In the genomic region with DNA sequence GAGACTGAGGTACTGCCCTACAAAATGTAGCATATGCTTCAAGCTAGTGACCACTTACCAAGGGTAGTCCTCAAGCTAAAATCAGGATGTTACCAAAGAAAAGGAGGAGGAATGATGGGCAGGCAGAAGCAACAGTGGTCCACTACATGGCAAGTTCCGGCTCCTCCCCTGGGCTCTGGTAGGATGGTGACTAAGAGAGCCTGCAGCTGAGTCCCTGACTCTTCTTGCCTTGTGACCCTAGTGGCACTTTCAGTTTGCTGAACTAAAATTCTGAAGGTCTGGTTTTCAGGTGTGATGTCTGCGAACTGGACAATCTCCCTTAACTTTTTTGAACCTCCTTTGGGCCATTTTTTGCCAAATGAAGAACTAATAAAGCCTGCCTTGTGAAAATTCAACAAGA, we compare ENCODE assay signal across 33 cellular contexts.
"Had no signal": no experiment of that assay in that cellular context is flagged by ENCODE, and none has a peak within 500 bp of the region (broad histone marks: within the 10 kb centered on the region; RNA-seq: fewer than 3 reads in every experiment).

No MANE protein-coding gene starts in this region.

- H3K9me3 ChIP-seq: adrenal gland, body of pancreas, breast epithelium had no signal

- H3K4me3 ChIP-seq: adrenal gland, body of pancreas, breast epithelium had no signal

- H3K27me3 ChIP-seq: adrenal gland, brain microvascular endothelial cell had no signal

- H3K4me1 ChIP-seq: adrenal gland, body of pancreas, breast epithelium had no signal

- ATAC-seq: activated CD4-positive, alpha-beta T cell treated with anti-CD3 and anti-CD28 coated beads for 36 hours; activated CD4-positive, CD25-positive, alpha-beta regulatory T cell treated with anti-CD3 and anti-CD28 coated beads, Interleukin-2, amount 50 U/mL, for 24 hours; activated CD8-positive, alpha-beta T cell treated with anti-CD3 and anti-CD28 coated beads for 36 hours; activated naive CD4-positive, alpha-beta T cell treated with anti-CD3 and anti-CD28 coated beads, Interleukin-2, amount 50 U/mL, for 72 hours; activated T-cell treated with anti-CD3 and anti-CD28 coated beads, Interleukin-2, amount 50 U/mL, for 4 hours; activated T-helper 17 cell treated with anti-CD3 and anti-CD28 coated beads, Interleukin-2, amount 50 U/mL, for 72 hours; body of pancreas; WTC11 had no signal

- DNase-seq: activated CD4-positive, alpha-beta memory T cell treated with anti-CD3 and anti-CD28 coated beads for 36 hours; activated CD4-positive, alpha-beta T cell treated with anti-CD3 and anti-CD28 coated beads for 1 hour; activated CD4-positive, alpha-beta T cell treated with anti-CD3 and anti-CD28 coated beads for 36 hours; activated CD4-positive, alpha-beta T cell treated with anti-CD3 and anti-CD28 coated beads for 48 hours; activated CD4-positive, alpha-beta T cell treated with anti-CD3 and anti-CD28 coated beads, Interleukin-2, amount 10 ng/mL, durations not matched to agents 7 days and 5 days; activated CD4-positive, CD25-positive, alpha-beta regulatory T cell; activated CD8-positive, alpha-beta memory T cell treated with anti-CD3 and anti-CD28 coated beads, Interleukin-2, amount 50 U/mL, for 4 hours; activated CD8-positive, alpha-beta T cell treated with anti-CD3 and anti-CD28 coated beads for 36 hours; activated effector memory CD4-positive, alpha-beta T cell treated with anti-CD3 and anti-CD28 coated beads, Interleukin-2, amount 50 U/mL, for 16 hours; activated gamma-delta T cell treated with Interleukin-2 at 50 U/mL for 16 hours; activated naive CD4-positive, alpha-beta T cell; activated naive CD4-positive, alpha-beta T cell treated with anti-CD3 and anti-CD28 coated beads for 36 hours; activated naive CD4-positive, alpha-beta T cell treated with anti-CD3 and anti-CD28 coated beads, Interleukin-2, amount 50 U/mL, for 16 hours; activated naive CD8-positive, alpha-beta T cell treated with anti-CD3 and anti-CD28 coated beads for 36 hours; activated T-cell treated with anti-CD3 and anti-CD28 coated beads for 4 hours; activated T-cell treated with anti-CD3 and anti-CD28 coated beads, Interleukin-2, amount 50 U/mL, for 1 hour; activated T-cell treated with anti-CD3 and anti-CD28 coated beads, Interleukin-2, amount 50 U/mL, for 4 hours; activated T-cell treated with anti-CD3 and anti-CD28 coated beads, Interleukin-2, amount 50 U/mL, for 72 hours; adrenal gland; amniotic stem cell; aorta; body of pancreas; brain microvascular endothelial cell; central memory CD4-positive, alpha-beta T cell; T-helper 1 cell; T-helper 2 cell; T-helper 9 cell; WERI-Rb-1 had no signal

- H3K36me3 ChIP-seq: adrenal gland, brain microvascular endothelial cell, breast epithelium, WERI-Rb-1 had no signal
